1 cellular context compared by ENCODE assay signal in the genomic region with DNA sequence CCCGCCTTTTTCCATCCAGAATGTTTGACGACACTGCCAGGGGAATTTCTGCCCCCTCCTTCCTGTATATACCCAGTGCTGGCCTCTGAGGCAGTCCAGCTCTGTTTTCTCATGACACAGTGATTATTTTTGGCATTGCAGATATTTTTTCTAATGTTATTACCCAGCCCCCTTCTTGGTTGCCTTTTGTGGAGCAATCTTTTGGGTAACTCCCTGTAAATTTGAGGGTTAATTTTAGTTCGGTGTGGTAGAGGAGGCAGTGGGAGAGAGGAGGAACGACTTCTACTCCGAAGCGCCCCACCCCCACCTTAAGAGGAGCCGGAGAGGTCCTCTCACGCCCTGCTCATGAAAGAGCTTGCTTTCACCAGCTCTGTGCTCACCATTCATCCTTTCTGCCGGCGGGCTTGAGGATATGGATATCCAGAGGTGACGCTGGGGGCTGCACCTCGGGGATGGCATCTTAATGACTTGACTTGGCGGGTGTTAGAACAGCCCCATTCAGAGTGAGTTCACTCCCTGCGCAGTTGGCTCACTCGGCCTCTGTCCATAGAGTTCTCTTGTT.
TF ChIP-seq lines count a peak whose summit lies in the region.

No MANE protein-coding gene starts in this region.

TF ChIP-seq in SK-N-SH treated with all-trans-retinoic acid at 6 μM for 48 hours, 23 proteins besides CTCF, POLR2A, EP300 and RAD21 (continued from another document):
- TF ChIP-seq, protein P1, sequence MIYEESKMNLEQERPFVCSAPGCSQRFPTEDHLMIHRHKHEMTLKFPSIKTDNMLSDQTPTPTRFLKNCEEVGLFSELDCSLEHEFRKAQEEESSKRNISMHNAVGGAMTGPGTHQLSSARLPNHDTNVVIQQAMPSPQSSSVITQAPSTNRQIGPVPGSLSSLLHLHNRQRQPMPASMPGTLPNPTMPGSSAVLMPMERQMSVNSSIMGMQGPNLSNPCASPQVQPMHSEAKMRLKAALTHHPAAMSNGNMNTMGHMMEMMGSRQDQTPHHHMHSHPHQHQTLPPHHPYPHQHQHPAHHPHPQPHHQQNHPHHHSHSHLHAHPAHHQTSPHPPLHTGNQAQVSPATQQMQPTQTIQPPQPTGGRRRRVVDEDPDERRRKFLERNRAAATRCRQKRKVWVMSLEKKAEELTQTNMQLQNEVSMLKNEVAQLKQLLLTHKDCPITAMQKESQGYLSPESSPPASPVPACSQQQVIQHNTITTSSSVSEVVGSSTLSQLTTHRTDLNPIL (CRISPR knock-in tag; IDR thresholded peaks at IDR 0.05; ENCODE audit: low read depth): no peak
- TF ChIP-seq ESRRG (CRISPR knock-in tag; IDR thresholded peaks at IDR 0.05) (no peak), GLIS3 (CRISPR knock-in tag; IDR thresholded peaks at IDR 0.05) (no peak)
